1 cellular context compared by ENCODE assay signal in genomic region chr16:87853411-87854052, GRCh38.
TF ChIP-seq lines count a peak whose summit lies in the region.

No MANE protein-coding gene starts in this region.

TF ChIP-seq in K562, 482 proteins besides CTCF, POLR2A, EP300 and RAD21 (continued from another document and continues in another):
- TF ChIP-seq CHD7 (IDR thresholded peaks at IDR 0.05; ENCODE audit: low read depth, low read length) (no peak), FOSL1 (tag; conservative IDR thresholded peaks at IDR 0.05) (no peak), IRF2 (CRISPR knock-in tag; IDR thresholded peaks at IDR 0.05) (no peak), TAF15 (IDR thresholded peaks at IDR 0.05; ENCODE audit: low read depth, low read length) (0 out of 2 replicates have a peak, but pooled peaks have one; percentile 64), CEBPG (CRISPR knock-in tag; IDR thresholded peaks at IDR 0.05) (peak; percentile 100), CEBPG (tag; conservative IDR thresholded peaks at IDR 0.05 in 1 of 2, IDR thresholded peaks at IDR 0.05 in 1 of 2) (peak; percentile 99), ZNF175 (CRISPR knock-in tag; IDR thresholded peaks at IDR 0.05; ENCODE audit: low read depth) (peak; percentile 51; the same call in 1 of the 2 replicates), CBX1 (IDR thresholded peaks at IDR 0.05; ENCODE audit: low read depth) (no peak), XRCC5 (IDR thresholded peaks at IDR 0.05; ENCODE audit: low read depth, low read length) (no peak), SLC30A9 (CRISPR knock-in tag; IDR thresholded peaks at IDR 0.05) (no peak), NCOA2 (IDR thresholded peaks at IDR 0.05; ENCODE audit: partially characterized antibody in 2 of 2) (no peak), ZFP30 (CRISPR knock-in tag; IDR thresholded peaks at IDR 0.05; ENCODE audit: borderline replicate concordance) (no peak), MEF2D (tag; conservative IDR thresholded peaks at IDR 0.05; ENCODE audit: low read depth) (0 out of 2 replicates have a peak, but pooled peaks have one; percentile 35), RHOXF2B (CRISPR knock-in tag; conservative IDR thresholded peaks at IDR 0.05) (no peak), ZNF780A (CRISPR knock-in tag; IDR thresholded peaks at IDR 0.05) (no peak), E2F3 (CRISPR knock-in tag; IDR thresholded peaks at IDR 0.05) (no peak), ZBTB5 (IDR thresholded peaks at IDR 0.05) (no peak), SAFB2 (IDR thresholded peaks at IDR 0.05; ENCODE audit: borderline replicate concordance, low read depth, low read length, severe bottlenecking) (no peak), ZNF212 (CRISPR knock-in tag; IDR thresholded peaks at IDR 0.05) (no peak), TEAD1 (CRISPR knock-in tag; IDR thresholded peaks at IDR 0.05) (peak in 1 of 2 experiments; percentile 65; a peak in 1 of 4 replicates), POLR2B (IDR thresholded peaks at IDR 0.05; ENCODE audit: low read depth, partially characterized antibody) (peak; percentile 40), HMBOX1 (IDR thresholded peaks at IDR 0.05) (no peak), PRPF4 (IDR thresholded peaks at IDR 0.05; ENCODE audit: insufficient read depth, low read depth, low read length, poor library complexity, severe bottlenecking) (no peak), RBM34 (IDR thresholded peaks at IDR 0.05; ENCODE audit: borderline replicate concordance, insufficient read depth, low read length) (no peak), MCM2 (IDR thresholded peaks at IDR 0.05; ENCODE audit: low read depth) (no peak), STAT5B (CRISPR knock-in tag; IDR thresholded peaks at IDR 0.05) (no peak), POU5F1 (IDR thresholded peaks at IDR 0.05; ENCODE audit: borderline replicate concordance, low read depth, low read length, partially characterized antibody) (no peak), ZBTB7A (IDR thresholded peaks at IDR 0.05; ENCODE audit: borderline replicate concordance, control insufficient read depth, low read depth, low read length) (0 out of 2 replicates have a peak, but pooled peaks have one; percentile 50), ZNF239 (CRISPR knock-in tag; IDR thresholded peaks at IDR 0.05) (peak; percentile 65), TCFL5 (CRISPR knock-in tag; conservative IDR thresholded peaks at IDR 0.05) (no peak), ZKSCAN1 (IDR thresholded peaks at IDR 0.05; ENCODE audit: low read depth, low read length) (no peak), BRD4 (IDR thresholded peaks at IDR 0.05) (peak; percentile 76; the same call in 1 of the 2 replicates), ZNF165 (CRISPR knock-in tag; IDR thresholded peaks at IDR 0.05; ENCODE audit: borderline replicate concordance) (0 out of 2 replicates have a peak, but pooled peaks have one; percentile 17), TEAD4 (IDR thresholded peaks at IDR 0.05; ENCODE audit: low read length) (no peak), TEAD4 (CRISPR knock-in tag; IDR thresholded peaks at IDR 0.05; ENCODE audit: borderline replicate concordance) (no peak), MAZ (CRISPR knock-in tag; conservative IDR thresholded peaks at IDR 0.05 in 1 of 2, IDR thresholded peaks at IDR 0.05 in 1 of 2) (peak in 1 of 2 experiments; percentile 61; a peak in 2 of 4 replicates), SRSF9 (IDR thresholded peaks at IDR 0.05; ENCODE audit: borderline replicate concordance, low read depth, low read length) (no peak), E2F4 (CRISPR knock-in tag; IDR thresholded peaks at IDR 0.05; ENCODE audit: low read depth) (no peak), NEUROD1 (IDR thresholded peaks at IDR 0.05; ENCODE audit: borderline replicate concordance, low read depth, low read length, partially characterized antibody) (peak; percentile 51), NRF1 (conservative IDR thresholded peaks at IDR 0.05 in 1 of 2, IDR thresholded peaks at IDR 0.05 in 1 of 2) (peak in 1 of 2 experiments; percentile 37; a peak in 1 of 4 replicates), CREB1 (IDR thresholded peaks at IDR 0.05) (peak; percentile 63), CREB1 (CRISPR knock-in tag; IDR thresholded peaks at IDR 0.05) (peak; percentile 64; the same call in 1 of the 2 replicates), RBM14 (IDR thresholded peaks at IDR 0.05; ENCODE audit: borderline replicate concordance, insufficient read depth, low read depth, low read length) (no peak), PTTG1 (tag; IDR thresholded peaks at IDR 0.05; ENCODE audit: low read depth) (0 out of 2 replicates have a peak, but pooled peaks have one; percentile 30), GMEB1 (CRISPR knock-in tag; IDR thresholded peaks at IDR 0.05) (no peak), SRF (CRISPR knock-in tag; IDR thresholded peaks at IDR 0.05) (peak in 1 of 2 experiments; percentile 82; a peak in 2 of 4 replicates), KDM2B (CRISPR knock-in tag; IDR thresholded peaks at IDR 0.05) (no peak), CREB5 (CRISPR knock-in tag; IDR thresholded peaks at IDR 0.05) (no peak; the same call in 1 of the 2 replicates), HMGN3 (IDR thresholded peaks at IDR 0.05; ENCODE audit: borderline replicate concordance, extremely low read depth, insufficient read length, low read depth, low read length) (peak; percentile 51), NBN (IDR thresholded peaks at IDR 0.05; ENCODE audit: low read depth) (no peak), MEF2A (IDR thresholded peaks at IDR 0.05; ENCODE audit: control insufficient read depth, low read depth, low read length) (no peak), SMC3 (conservative IDR thresholded peaks at IDR 0.05; ENCODE audit: insufficient read depth, low read depth, low read length) (no peak), BRD9 (IDR thresholded peaks at IDR 0.05; ENCODE audit: low read depth, partially characterized antibody) (peak; percentile 94)
